Comparison of ENCODE assay signal across 23 cellular contexts in genomic region chr1:186055846-186056245, GRCh38.
"Had no signal": no experiment of that assay in that cellular context is flagged by ENCODE, and none has a peak within 500 bp of the region (broad histone marks: within the 10 kb centered on the region; RNA-seq: fewer than 3 reads in every experiment).

No MANE protein-coding gene starts in this region.

- H3K4me1 ChIP-seq: colonic mucosa had no signal

- H3K4me2 ChIP-seq: hepatocyte had no signal

- H3K9me3 ChIP-seq: colonic mucosa, right atrium auricular region, thyroid gland, upper lobe of right lung had no signal

- ATAC-seq: activated T-cell treated with anti-CD3 and anti-CD28 coated beads, Interleukin-2, amount 50 U/mL, for 4 hours; natural killer cell treated with Interleukin-12 subunit alpha and Interleukin-12 subunit beta and Interleukin-15 and Interleukin-18, amount 100 ng/mL, for 72 hours; stimulated activated naive CD8-positive, alpha-beta T cell treated with anti-CD3 and anti-CD28 coated beads, Interleukin-15, Interleukin-2, amounts not matched to agents 100 U/mL and 50 U/mL, for 24 hours; upper lobe of right lung; WTC11 had no signal

- H3K27me3 ChIP-seq: colonic mucosa, dorsolateral prefrontal cortex, hepatocyte, right atrium auricular region, thyroid gland, upper lobe of right lung had no signal

- H3K79me2 ChIP-seq: hepatocyte had no signal

- H3K4me3 ChIP-seq: colonic mucosa, dorsolateral prefrontal cortex, hepatocyte, right atrium auricular region, thyroid gland, upper lobe of right lung had no signal

- FAIRE-seq: astrocyte, frontal cortex had no signal

- H3K36me3 ChIP-seq: colonic mucosa, right atrium auricular region, thyroid gland had no signal

- H2AFZ ChIP-seq: hepatocyte had no signal

- DNase-seq: activated CD4-positive, alpha-beta T cell treated with anti-CD3 and anti-CD28 coated beads, Interleukin-2, amount 50 U/mL, for 4 hours; activated CD8-positive, alpha-beta memory T cell treated with anti-CD3 and anti-CD28 coated beads for 24 hours; activated CD8-positive, alpha-beta memory T cell treated with anti-CD3 and anti-CD28 coated beads, Interleukin-2, amount 50 U/mL, for 48 hours; activated naive CD4-positive, alpha-beta T cell treated with Interleukin-2 at 50 U/mL for 16 hours; activated naive CD8-positive, alpha-beta T cell treated with anti-CD3 and anti-CD28 coated beads for 36 hours; activated T-cell treated with anti-CD3 and anti-CD28 coated beads, Interleukin-2, amount 50 U/mL, for 4 hours; colonic mucosa; dorsolateral prefrontal cortex; glutamatergic neuron; immature natural killer cell; stimulated activated CD4-positive, alpha-beta T cell treated with anti-CD3 and anti-CD28 coated beads, Interleukin-4, amount 100 ng/mL, for 4 hours; stimulated activated naive CD8-positive, alpha-beta T cell treated with anti-CD3 and anti-CD28 coated beads, Interleukin-15, Interleukin-2, amounts not matched to agents 100 U/mL and 50 U/mL, for 24 hours; substantia nigra; T-helper 9 cell; thyroid gland; upper lobe of right lung had no signal

- H3K27ac ChIP-seq: colonic mucosa, dorsolateral prefrontal cortex, epithelial cell of prostate, hepatocyte, right atrium auricular region, thyroid gland, upper lobe of right lung had no signal
